Comparison of ENCODE assay signal across 1 cellular context in genomic region chr17:58005031-58005727, GRCh38.
TF ChIP-seq lines count a peak whose summit lies in the region.

No MANE protein-coding gene starts in this region.

TF ChIP-seq in HEK293, 187 proteins besides CTCF, POLR2A, EP300 and RAD21 (continued from another document and continues in another):
- TF ChIP-seq ZSCAN16 (tag by site-specific recombination; IDR thresholded peaks at IDR 0.05) (no peak), OSR2 (tag by site-specific recombination; IDR thresholded peaks at IDR 0.05) (peak; percentile 27; the same call in 1 of the 2 replicates), ZNF776 (tag by site-specific recombination; IDR thresholded peaks at IDR 0.05; ENCODE audit: borderline replicate concordance) (no peak), ZNF48 (tag by site-specific recombination; IDR thresholded peaks at IDR 0.05) (no peak), ATF2 (tag by site-specific recombination; IDR thresholded peaks at IDR 0.05; ENCODE audit: low read depth) (peak; percentile 75; the same call in 1 of the 2 replicates), TRIM28 (IDR thresholded peaks at IDR 0.05; ENCODE audit: borderline replicate concordance, low read length) (no peak), ZNF157 (tag by site-specific recombination; IDR thresholded peaks at IDR 0.05) (no peak), INSM2 (tag by site-specific recombination; IDR thresholded peaks at IDR 0.05) (no peak), PRDM4 (tag by site-specific recombination; IDR thresholded peaks at IDR 0.05) (no peak), ZFP69B (tag by site-specific recombination; IDR thresholded peaks at IDR 0.05) (no peak), RBAK (tag by site-specific recombination; IDR thresholded peaks at IDR 0.05) (no peak), REPIN1 (tag by site-specific recombination; IDR thresholded peaks at IDR 0.05; ENCODE audit: low read depth) (no peak), ZNF394 (tag by site-specific recombination; IDR thresholded peaks at IDR 0.05; ENCODE audit: borderline replicate concordance) (peak; percentile 89), ZNF335 (tag by site-specific recombination; conservative IDR thresholded peaks at IDR 0.05) (peak; percentile 64), ZNF843 (tag by site-specific recombination; IDR thresholded peaks at IDR 0.05) (no peak), ZNF148 (tag by site-specific recombination; IDR thresholded peaks at IDR 0.05; ENCODE audit: borderline replicate concordance) (no peak), ZNF561 (tag by site-specific recombination; IDR thresholded peaks at IDR 0.05; ENCODE audit: borderline replicate concordance) (no peak), PRDM6 (tag by site-specific recombination; IDR thresholded peaks at IDR 0.05) (no peak), PBX3 (CRISPR knock-in tag; IDR thresholded peaks at IDR 0.05) (no peak), ZNF707 (tag by site-specific recombination; IDR thresholded peaks at IDR 0.05) (no peak), ZNF23 (tag by site-specific recombination; IDR thresholded peaks at IDR 0.05; ENCODE audit: borderline replicate concordance) (no peak), PRDM2 (tag by site-specific recombination; IDR thresholded peaks at IDR 0.05; ENCODE audit: borderline replicate concordance) (no peak), HOXD13 (CRISPR knock-in tag; IDR thresholded peaks at IDR 0.05; ENCODE audit: borderline replicate concordance) (no peak), ZNF391 (tag by site-specific recombination; IDR thresholded peaks at IDR 0.05; ENCODE audit: borderline replicate concordance, low read depth) (no peak), ZNF132 (tag by site-specific recombination; IDR thresholded peaks at IDR 0.05; ENCODE audit: borderline replicate concordance) (no peak), ZNF169 (tag by site-specific recombination; IDR thresholded peaks at IDR 0.05) (no peak), ZNF585B (tag by site-specific recombination; IDR thresholded peaks at IDR 0.05) (no peak), GLIS2 (tag by site-specific recombination; IDR thresholded peaks at IDR 0.05) (no peak), ZNF76 (tag by site-specific recombination; IDR thresholded peaks at IDR 0.05; ENCODE audit: borderline replicate concordance, low read depth) (0 out of 2 replicates have a peak, but pooled peaks have one; percentile 42), GFI1B (tag by site-specific recombination; IDR thresholded peaks at IDR 0.05) (no peak), ZNF600 (tag by site-specific recombination; IDR thresholded peaks at IDR 0.05) (peak; percentile 78), ZNF670 (tag by site-specific recombination; IDR thresholded peaks at IDR 0.05; ENCODE audit: low read depth) (no peak), ZNF701 (tag by site-specific recombination; IDR thresholded peaks at IDR 0.05) (no peak), ZNF324 (tag by site-specific recombination; IDR thresholded peaks at IDR 0.05) (no peak), ZBTB49 (tag by site-specific recombination; IDR thresholded peaks at IDR 0.05; ENCODE audit: low read depth) (no peak), IKZF3 (tag by site-specific recombination; IDR thresholded peaks at IDR 0.05) (no peak)
